8 cellular contexts compared by ENCODE assay signal in genomic region chr1:11804666-11805453, GRCh38. TPM values are rescaled to one million over a fixed set of nuclear protein-coding genes. Genes with fewer than 3 reads are reported as not detected.
DNase-seq lines count a peak whose midpoint lies in the region; ATAC-seq, FAIRE-seq and TF ChIP-seq lines count a peak whose summit lies in the region.

No MANE protein-coding gene starts in this region.

- H3K4me3 ChIP-seq in OCI-LY3 (ENCODE audit: low read length), result peak overlapping the region; percentile 98
- H3K4me3 ChIP-seq in GM12878, result peak overlapping the region; percentile 97

- H3K9me3 Mint-ChIP-seq in immature natural killer cell, result no peaks in the 10 kb centered on the region

- H3K79me2 ChIP-seq in OCI-LY3 (ENCODE audit: low read length), result peaks cover 21% of the 10 kb centered on the region
- peaks cover 41% of the 10 kb centered on the region for H3K79me2 ChIP-seq in GM12878 (ENCODE audit: control insufficient read depth, insufficient read depth, low read length)

- SMC1A ChIA-PET in GM12878 (lab: Charles Lee; ENCODE audit: uncharacterized antibody, unreplicated experiment), result no interaction called here

- peak overlapping the region; percentile 97 to 100 (median 98) for H3K4me3 Mint-ChIP-seq in immature natural killer cell

- H4K20me1 ChIP-seq in OCI-LY3 (ENCODE audit: insufficient read depth, low read length), result no peaks in the 10 kb centered on the region
- no peaks in the 10 kb centered on the region for H4K20me1 ChIP-seq in GM12878 (ENCODE audit: control insufficient read depth, insufficient read depth)

- H3K36me3 ChIP-seq in OCI-LY3 (replicated peaks; ENCODE audit: low read depth, low read length) (peaks cover 10% of the 10 kb centered on the region), GM12878 (ENCODE audit: control insufficient read depth in 2 of 2, insufficient read depth in 2 of 2, low read length in 1 of 2) (peaks cover 0 to 8% of the 10 kb centered on the region in 2 experiments; a peak in 3 of 4 replicates)

- ATAC-seq in GM12878 (no peak; the same call in 2 of the 3 replicates), GM21825 (IDR thresholded peaks at IDR 0.05; ENCODE audit: unreplicated experiment) (no peak), HG02588 (IDR thresholded peaks at IDR 0.05; ENCODE audit: unreplicated experiment) (no peak)

- H3K27me3 ChIP-seq in OCI-LY3 (ENCODE audit: low read depth, low read length) (no peaks in the 10 kb centered on the region), GM12878 (replicated peaks in 1 of 2; ENCODE audit: control insufficient read depth in 2 of 2, insufficient read depth in 2 of 2, low read length in 1 of 2) (no peaks in the 10 kb centered on the region)

- POLR2A ChIA-PET in GM12878 (lab: Charles Lee), result interaction anchor here (0.5 to 0.9 kb wide), 2 partner anchors 10 to 105 kb away, joined by 3 to 4 read pairs; no protein-coding TSS in a partner anchor

- H3K27ac ChIP-seq in OCI-LY3 (ENCODE audit: low read length) (peak overlapping the region; percentile 49; the same call in 1 of the 2 replicates), GM12878 (ENCODE audit: control insufficient read depth, insufficient read depth) (peak overlapping the region; percentile 88)

- H3K36me3 Mint-ChIP-seq in immature natural killer cell, result peaks cover 0 to 13% (median 0%) of the 10 kb centered on the region in 3 donors

- no peak for FAIRE-seq in GM12878 (lab: Jason Lieb, UNC)

- H3K4me1 ChIP-seq in OCI-LY3 (ENCODE audit: low read length) (peaks cover 21% of the 10 kb centered on the region), GM12878 (ENCODE audit: control insufficient read depth, insufficient read depth, low read length) (peaks cover 11% of the 10 kb centered on the region)

- CTCF ChIA-PET in GM12878 (lab: Yijun Ruan, JAX), result no interaction called here

- no peak for TF ChIP-seq POLR2A in GM12878 (IDR thresholded peaks at IDR 0.05; ENCODE audit: low read depth, low read length)

- in situ Hi-C loops in GM12878 (cut with MboI), result no loop called here

- H2AFZ ChIP-seq in OCI-LY3 (ENCODE audit: low read depth, low read length) (no peak overlapping the region; the same call in 1 of the 2 replicates), GM12878 (ENCODE audit: control insufficient read depth, low read depth, low read length) (peak overlapping the region; percentile 82)

- peaks cover 71 to 74% of the 10 kb centered on the region in 2 donors for H3K4me1 Mint-ChIP-seq in immature natural killer cell

- H3K9ac ChIP-seq in OCI-LY3 (ENCODE audit: low read length) (peak overlapping the region; percentile 90), GM12878 (ENCODE audit: control insufficient read depth, insufficient read depth, low read length) (peak overlapping the region; percentile 91)

- TF ChIP-seq CTCF in OCI-LY3 (IDR thresholded peaks at IDR 0.05; ENCODE audit: low read depth, low read length), result no peak
- no peak for TF ChIP-seq CTCF in GM12878 (IDR thresholded peaks at IDR 0.05 in 2 of 3, conservative IDR thresholded peaks at IDR 0.05 in 1 of 3; ENCODE audit: control insufficient read depth in 2 of 3, extremely low read depth in 1 of 3, insufficient read depth in 1 of 3, low read depth in 3 of 3, low read length in 3 of 3)

- peak overlapping the region; percentile 99 for H3K4me2 ChIP-seq in OCI-LY3 (ENCODE audit: low read length)
- peak overlapping the region; percentile 100 for H3K4me2 ChIP-seq in GM12878 (ENCODE audit: control insufficient read depth, insufficient read depth)

- no TSS peak for BruUV-seq in GM12878 (replicated peaks; lab: Mats Ljungman, UMichigan)

- TF ChIP-seq RAD21 in GM12878 (IDR thresholded peaks at IDR 0.05; ENCODE audit: insufficient read depth, low read depth, low read length), result no peak

- intact Hi-C loops in GM12878 (cut with micrococcal nuclease; ENCODE audit: unreplicated experiment), result no loop called here

- peaks cover 0 to 14% (median 7%) of the 10 kb centered on the region in 3 donors for H3K27me3 Mint-ChIP-seq in immature natural killer cell (ENCODE audit: low read depth in 3 of 3)

- DNase-seq in A172 (ENCODE audit: low spot score), result peak; percentile 32
- peak; percentile 44 for DNase-seq in H4 (ENCODE audit: low spot score)
- no peak for DNase-seq in GM12878 (ENCODE audit: low read depth, low spot score)
- DNase-seq in immature natural killer cell, result no peak
- peak; percentile 53 for DNase-seq in stimulated activated CD4-positive, alpha-beta T cell treated with anti-CD3 and anti-CD28 coated beads, Interleukin-2, amount 100 ng/mL, for 4 hours (ENCODE audit: low read depth)

- peak overlapping the region; percentile 86 to 99 (median 98) for H3K27ac Mint-ChIP-seq in immature natural killer cell

- no peak for TF ChIP-seq EP300 in GM12878 (IDR thresholded peaks at IDR 0.05; ENCODE audit: borderline replicate concordance in 1 of 2, control insufficient read depth in 1 of 2, low read depth in 2 of 2, low read length in 2 of 2)

- H3K9me3 ChIP-seq in OCI-LY3 (ENCODE audit: insufficient read depth, low read length) (no peaks in the 10 kb centered on the region), GM12878 (replicated peaks; ENCODE audit: control insufficient read depth, insufficient read depth, low read length) (no peaks in the 10 kb centered on the region)

- RAD21 ChIA-PET in GM12878 (lab: Charles Lee; ENCODE audit: unreplicated experiment), result no interaction called here

- WGBS in GM12878 (ENCODE audit: insufficient coverage, insufficient replicate concordance, low lambda C conversion rate, missing lambda C conversion rate), result 5% methylated on average over 21 of the region's 22 CpGs

RNA-seq across cellular contexts. Expression of gene MTHFR, which starts 0.9 kb away (rescaled TPM):
- 3.5 and 4.6 TPM in 2 replicates for total RNA-seq in A172 (2014; rRNA removed; shearing (Covaris generic))
- total RNA-seq in H4 (2014; rRNA removed; shearing (Covaris generic)), result 3.6 and 6.0 TPM in 2 replicates
- 64.5 and 71.1 TPM in 2 replicates for total RNA-seq in GM12878 (2013; cell fraction: nucleolus; rRNA removed)
- total RNA-seq in GM12878 (2014; rRNA removed), result 16.1 and 16.8 TPM in 2 replicates
- total RNA-seq in GM12878 (2014; rRNA removed; fragmentation: Illumina TruSeq; extraction: Trizol), result 9.7 and 10.0 TPM in 2 replicates
- total RNA-seq in GM12878 (2021), result 15.8 and 16.6 TPM in 2 replicates
- 5.1 TPM for polyA plus RNA-seq in GM12878 (2011; ENCODE audit: low read depth)
- 8.0 and 13.1 TPM in 2 replicates for polyA plus RNA-seq in GM12878 (2011; rRNA removed)
- polyA plus RNA-seq in GM12878 (2011; cell fraction: cytosol; rRNA removed), result 11.3 and 14.2 TPM in 2 replicates
- polyA plus RNA-seq in GM12878 (2011; cell fraction: nucleus; rRNA removed), result 20.6 and 23.7 TPM in 2 replicates
- polyA plus RNA-seq in GM12878 (2012), result 10.9 and 11.0 TPM in 2 replicates
- 5.0 and 9.0 TPM in 2 replicates for polyA plus RNA-seq in GM12878 (2014; fragmentation: Illumina TruSeq; extraction: Trizol)
- polyA plus RNA-seq in GM12878 (2014; fragmentation: Nextera tagmentation; extraction: Ambion mirVana), result 1 to 10 TPM; 1.0 to 1.2 TPM
- polyA plus RNA-seq in GM12878 (2014; rRNA removed), result 14.1 and 15.1 TPM in 2 replicates
- polyA plus RNA-seq in GM12878 (2016; fragmentation: Nextera tagmentation; extraction: Ambion mirVana), result 1 to 10 TPM; 8.1 to 9.2 TPM
- 27.2 and 43.1 TPM in 2 replicates for polyA minus RNA-seq in GM12878 (2011; rRNA and poly(A)+ RNA removed)
- 8.1 and 11.8 TPM in 2 replicates for polyA minus RNA-seq in GM12878 (2011; cell fraction: cytosol; rRNA and poly(A)+ RNA removed)
- polyA minus RNA-seq in GM12878 (2011; cell fraction: nucleus; rRNA and poly(A)+ RNA removed), result 27.8 and 45.6 TPM in 2 replicates
- 10 to 100 TPM in 1 of 3 donors, 1 to 10 TPM in 2; 5.0 to 15.2 (median 7.6) TPM for polyA plus RNA-seq in immature natural killer cell

RNA-seq across cellular contexts. Expression of gene CLCN6, which starts 1.1 kb away (rescaled TPM):
- total RNA-seq in A172 (2014; rRNA removed; shearing (Covaris generic)), result 1.3 and 4.1 TPM in 2 replicates
- 1.8 and 4.4 TPM in 2 replicates for total RNA-seq in H4 (2014; rRNA removed; shearing (Covaris generic))
- 71.1 and 80.4 TPM in 2 replicates for total RNA-seq in GM12878 (2013; cell fraction: nucleolus; rRNA removed)
- total RNA-seq in GM12878 (2014; rRNA removed) (9.3 and 9.9 TPM in 2 replicates), GM12878 (2014; rRNA removed; fragmentation: Illumina TruSeq; extraction: Trizol) (8.0 and 9.0 TPM in 2 replicates), GM12878 (2021) (18.3 and 20.8 TPM in 2 replicates)
- 6.5 TPM for polyA plus RNA-seq in GM12878 (2011; ENCODE audit: low read depth)
- polyA plus RNA-seq in GM12878 (2011; rRNA removed) (10.0 and 12.0 TPM in 2 replicates), GM12878 (2014; fragmentation: Illumina TruSeq; extraction: Trizol) (16.5 TPM in 2 replicates), GM12878 (2014; fragmentation: Nextera tagmentation; extraction: Ambion mirVana) (1 to 10 TPM; 2.2 to 2.4 TPM), GM12878 (2014; rRNA removed) (19.7 and 20.9 TPM in 2 replicates), GM12878 (2016; fragmentation: Nextera tagmentation; extraction: Ambion mirVana) (10 to 100 TPM in 1 of 2 experiments, 1 to 10 TPM in 1; 9.5 to 10.5 TPM), immature natural killer cell (1 to 10 TPM; 1.1 to 3.6 (median 1.5) TPM)
- 12.9 and 14.9 TPM in 2 replicates for polyA plus RNA-seq in GM12878 (2011; cell fraction: cytosol; rRNA removed)
- polyA plus RNA-seq in GM12878 (2011; cell fraction: nucleus; rRNA removed), result 65.7 and 71.3 TPM in 2 replicates
- polyA plus RNA-seq in GM12878 (2012), result 11.9 and 13.7 TPM in 2 replicates
- 12.1 and 16.8 TPM in 2 replicates for polyA minus RNA-seq in GM12878 (2011; rRNA and poly(A)+ RNA removed)
- polyA minus RNA-seq in GM12878 (2011; cell fraction: cytosol; rRNA and poly(A)+ RNA removed), result 3.3 and 4.0 TPM in 2 replicates
- 17.4 and 25.6 TPM in 2 replicates for polyA minus RNA-seq in GM12878 (2011; cell fraction: nucleus; rRNA and poly(A)+ RNA removed)

RNA-seq across cellular contexts. Expression of gene NPPA, which starts 42.7 kb away (rescaled TPM):
- total RNA-seq in A172 (2014; rRNA removed; shearing (Covaris generic)), result not detected in 2 replicates
- not detected in 2 replicates for total RNA-seq in H4 (2014; rRNA removed; shearing (Covaris generic))
- not detected in 2 replicates for total RNA-seq in GM12878 (2013; cell fraction: nucleolus; rRNA removed)
- total RNA-seq in GM12878 (2014; rRNA removed) (not detected in 2 replicates), GM12878 (2014; rRNA removed; fragmentation: Illumina TruSeq; extraction: Trizol) (not detected in 2 replicates), GM12878 (2021) (not detected in 2 replicates)
- not detected for polyA plus RNA-seq in GM12878 (2011; ENCODE audit: low read depth)
- polyA plus RNA-seq in GM12878 (2011; rRNA removed) (not detected in 2 replicates), GM12878 (2014; fragmentation: Illumina TruSeq; extraction: Trizol) (not detected in 2 replicates), GM12878 (2014; fragmentation: Nextera tagmentation; extraction: Ambion mirVana) (not detected), GM12878 (2014; rRNA removed) (not detected in 2 replicates), GM12878 (2016; fragmentation: Nextera tagmentation; extraction: Ambion mirVana) (under 1 TPM; 0.31 to 0.39 TPM), immature natural killer cell (not detected)
- not detected in 2 replicates for polyA plus RNA-seq in GM12878 (2011; cell fraction: cytosol; rRNA removed)
- polyA plus RNA-seq in GM12878 (2011; cell fraction: nucleus; rRNA removed), result not detected in 2 replicates
- polyA plus RNA-seq in GM12878 (2012), result 0.29 and 0.50 TPM in 2 replicates
- polyA minus RNA-seq in GM12878 (2011; rRNA and poly(A)+ RNA removed), result not detected in 2 replicates
- polyA minus RNA-seq in GM12878 (2011; cell fraction: cytosol; rRNA and poly(A)+ RNA removed), result not detected in 2 replicates
- polyA minus RNA-seq in GM12878 (2011; cell fraction: nucleus; rRNA and poly(A)+ RNA removed), result not detected in 2 replicates

RNA-seq across cellular contexts. Expression of gene C1orf167, which starts 42.9 kb away (rescaled TPM):
- not detected in 2 replicates for total RNA-seq in A172 (2014; rRNA removed; shearing (Covaris generic))
- total RNA-seq in H4 (2014; rRNA removed; shearing (Covaris generic)), result not detected in 2 replicates
- not detected in 2 replicates for total RNA-seq in GM12878 (2013; cell fraction: nucleolus; rRNA removed)
- total RNA-seq in GM12878 (2014; rRNA removed) (0.17 TPM in 1 of 2 replicates, not detected in the other), GM12878 (2014; rRNA removed; fragmentation: Illumina TruSeq; extraction: Trizol) (not detected in 2 replicates), GM12878 (2021) (0.31 TPM in 1 of 2 replicates, not detected in the other)
- not detected for polyA plus RNA-seq in GM12878 (2011; ENCODE audit: low read depth)
- polyA plus RNA-seq in GM12878 (2011; rRNA removed) (not detected in 2 replicates), GM12878 (2014; fragmentation: Illumina TruSeq; extraction: Trizol) (not detected in 2 replicates), GM12878 (2014; fragmentation: Nextera tagmentation; extraction: Ambion mirVana) (not detected), GM12878 (2014; rRNA removed) (not detected in 2 replicates), GM12878 (2016; fragmentation: Nextera tagmentation; extraction: Ambion mirVana) (not detected), immature natural killer cell (1 to 10 TPM in 1 of 3 donors, not detected in 2; 3.0 TPM)
- polyA plus RNA-seq in GM12878 (2011; cell fraction: cytosol; rRNA removed), result not detected in 2 replicates
- not detected in 2 replicates for polyA plus RNA-seq in GM12878 (2011; cell fraction: nucleus; rRNA removed)
- polyA plus RNA-seq in GM12878 (2012), result 0.10 and 1.7 TPM in 2 replicates
- not detected in 2 replicates for polyA minus RNA-seq in GM12878 (2011; rRNA and poly(A)+ RNA removed)
- not detected in 2 replicates for polyA minus RNA-seq in GM12878 (2011; cell fraction: cytosol; rRNA and poly(A)+ RNA removed)
- not detected in 2 replicates for polyA minus RNA-seq in GM12878 (2011; cell fraction: nucleus; rRNA and poly(A)+ RNA removed)

RNA-seq across cellular contexts. Expression of gene NPPB, which starts 53.9 kb away (rescaled TPM):
- 6.5 and 12.8 TPM in 2 replicates for total RNA-seq in A172 (2014; rRNA removed; shearing (Covaris generic))
- total RNA-seq in H4 (2014; rRNA removed; shearing (Covaris generic)), result not detected in 2 replicates
- total RNA-seq in GM12878 (2013; cell fraction: nucleolus; rRNA removed), result not detected in 2 replicates
- not detected in 2 replicates for total RNA-seq in GM12878 (2014; rRNA removed)
- not detected in 2 replicates for total RNA-seq in GM12878 (2014; rRNA removed; fragmentation: Illumina TruSeq; extraction: Trizol)
- not detected in 2 replicates for total RNA-seq in GM12878 (2021)
- polyA plus RNA-seq in GM12878 (2011; ENCODE audit: low read depth), result not detected
- not detected in 2 replicates for polyA plus RNA-seq in GM12878 (2011; rRNA removed)
- not detected in 2 replicates for polyA plus RNA-seq in GM12878 (2011; cell fraction: cytosol; rRNA removed)
- not detected in 2 replicates for polyA plus RNA-seq in GM12878 (2011; cell fraction: nucleus; rRNA removed)
- polyA plus RNA-seq in GM12878 (2012), result 0.18 TPM in 1 of 2 replicates, not detected in the other
- polyA plus RNA-seq in GM12878 (2014; fragmentation: Illumina TruSeq; extraction: Trizol), result not detected in 2 replicates
- polyA plus RNA-seq in GM12878 (2014; fragmentation: Nextera tagmentation; extraction: Ambion mirVana), result not detected
- not detected in 2 replicates for polyA plus RNA-seq in GM12878 (2014; rRNA removed)
- not detected for polyA plus RNA-seq in GM12878 (2016; fragmentation: Nextera tagmentation; extraction: Ambion mirVana)
- not detected in 2 replicates for polyA minus RNA-seq in GM12878 (2011; rRNA and poly(A)+ RNA removed)
- polyA minus RNA-seq in GM12878 (2011; cell fraction: cytosol; rRNA and poly(A)+ RNA removed), result not detected in 2 replicates
- not detected in 2 replicates for polyA minus RNA-seq in GM12878 (2011; cell fraction: nucleus; rRNA and poly(A)+ RNA removed)
- polyA plus RNA-seq in immature natural killer cell, result not detected

Comparison
In these comparisons a context has a peak if more than half of its experiments do, and no peak if none do; other contexts are left out.
1. DNase-seq: peak in A172 (single experiment), H4 (single experiment) and stimulated activated CD4-positive, alpha-beta T cell treated with anti-CD3 and anti-CD28 coated beads, Interleukin-2, amount 100 ng/mL, for 4 hours (single experiment); none in GM12878 (single experiment) and immature natural killer cell (0 of 3).